ENCODE assay signal across 2 cellular contexts in genomic region chr14:99660006-99660566, GRCh38.
TF ChIP-seq lines count a peak whose summit lies in the region.

No MANE protein-coding gene starts in this region.

TF ChIP-seq in GM23338, 12 proteins besides CTCF, POLR2A, EP300 and RAD21:
- TF ChIP-seq JUNB (IDR thresholded peaks at IDR 0.05; ENCODE audit: unreplicated experiment) = no peak
- TF ChIP-seq STAT1 (IDR thresholded peaks at IDR 0.05; ENCODE audit: unreplicated experiment) = no peak
- TF ChIP-seq CREB1 (CRISPR knock-in tag; IDR thresholded peaks at IDR 0.05; ENCODE audit: low read depth) = no peak
- no peak for TF ChIP-seq REST (IDR thresholded peaks at IDR 0.05; ENCODE audit: unreplicated experiment)
- TF ChIP-seq EZH2 (IDR thresholded peaks at IDR 0.05; ENCODE audit: low read depth, unreplicated experiment) = no peak
- no peak for TF ChIP-seq ZNF462 (CRISPR knock-in tag; IDR thresholded peaks at IDR 0.05)
- TF ChIP-seq ZNF331 (CRISPR knock-in tag; IDR thresholded peaks at IDR 0.05; ENCODE audit: low read depth) = no peak
- TF ChIP-seq ETS1 (IDR thresholded peaks at IDR 0.05) = no peak
- no peak for TF ChIP-seq NANOG (IDR thresholded peaks at IDR 0.05; ENCODE audit: borderline replicate concordance)
- no peak for TF ChIP-seq ZNF114 (CRISPR knock-in tag; IDR thresholded peaks at IDR 0.05)
- no peak for TF ChIP-seq POLR2AphosphoS5 (IDR thresholded peaks at IDR 0.05; ENCODE audit: low read depth)
- no peak for TF ChIP-seq EZH2phosphoT487 (IDR thresholded peaks at IDR 0.05; ENCODE audit: unreplicated experiment)
TF ChIP-seq in GM23338: peak in this region for 0.

TF ChIP-seq in H1, 55 proteins besides CTCF, POLR2A, EP300 and RAD21:
- TF ChIP-seq KDM4A (IDR thresholded peaks at IDR 0.05; ENCODE audit: low read depth, low read length, severe bottlenecking) (no peak), YY1 (IDR thresholded peaks at IDR 0.05; ENCODE audit: low read depth, low read length) (no peak), MAX (IDR thresholded peaks at IDR 0.05) (no peak), RNF2 (IDR thresholded peaks at IDR 0.05; ENCODE audit: borderline replicate concordance, low read depth, low read length, missing control alignments, poor library complexity, severe bottlenecking) (no peak), TAF1 (IDR thresholded peaks at IDR 0.05; ENCODE audit: low read depth, low read length) (no peak), PHF8 (conservative IDR thresholded peaks at IDR 0.05; ENCODE audit: low read depth, low read length) (no peak), FOSL1 (IDR thresholded peaks at IDR 0.05; ENCODE audit: insufficient read depth, low read depth, low read length) (no peak), ASH2L (IDR thresholded peaks at IDR 0.05; ENCODE audit: low read length) (no peak), SP1 (IDR thresholded peaks at IDR 0.05; ENCODE audit: low read depth, low read length) (no peak), CBX8 (IDR thresholded peaks at IDR 0.05; ENCODE audit: borderline replicate concordance, low read depth, low read length) (no peak), GABPA (IDR thresholded peaks at IDR 0.05; ENCODE audit: borderline replicate concordance, insufficient read depth, low read length) (no peak), KDM5A (IDR thresholded peaks at IDR 0.05; ENCODE audit: low read length) (no peak), NANOG (IDR thresholded peaks at IDR 0.05; ENCODE audit: insufficient read depth, low read depth, low read length, poor library complexity, severe bottlenecking) (no peak), SUZ12 (IDR thresholded peaks at IDR 0.05; ENCODE audit: low read length) (no peak), TBP (IDR thresholded peaks at IDR 0.05; ENCODE audit: low read depth, low read length) (no peak)
